16 cellular contexts compared by ENCODE assay signal in the genomic region with DNA sequence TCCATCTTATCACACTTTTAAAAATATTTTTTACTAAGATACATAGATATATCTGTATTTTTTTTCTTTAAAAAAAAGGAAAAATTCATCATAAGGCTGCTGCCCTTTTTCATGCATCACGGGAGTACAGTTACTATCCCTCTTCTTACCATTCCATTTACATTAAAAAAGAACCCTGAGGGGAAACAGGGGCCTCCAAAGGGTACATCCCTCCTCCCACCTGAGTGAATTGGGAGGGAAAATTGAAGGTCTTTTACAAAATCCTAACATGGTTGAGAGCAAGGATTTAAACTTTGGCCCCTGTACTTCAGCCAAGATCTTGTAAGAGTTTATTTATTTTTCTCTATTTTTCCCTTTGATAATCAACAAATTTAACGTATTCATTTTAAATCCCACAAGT.
DNase-seq lines count a peak whose midpoint lies in the region; ATAC-seq and TF ChIP-seq lines count a peak whose summit lies in the region.
"Had no signal": no experiment of that assay in that cellular context is flagged by ENCODE, and none has a peak within 500 bp of the region (broad histone marks: within the 10 kb centered on the region; RNA-seq: fewer than 3 reads in every experiment).

No MANE protein-coding gene starts in this region.

- 45% methylated on average over 2 of the region's 2 CpGs for WGBS in smooth muscle cell (ENCODE audit: low lambda C conversion rate)

- H3K9me3 ChIP-seq in smooth muscle cell (replicated peaks; ENCODE audit: low read depth) = no peaks in the 10 kb centered on the region
- H3K9me3 ChIP-seq: A549, BE2C had no signal

- peak; percentile 44 for ATAC-seq in WTC11
- ATAC-seq in HG03571 (IDR thresholded peaks at IDR 0.05; ENCODE audit: unreplicated experiment) = no peak
- ATAC-seq in GM19463 (IDR thresholded peaks at IDR 0.05; ENCODE audit: unreplicated experiment) = no peak
- ATAC-seq: A549; CD8-positive, alpha-beta T cell had no signal

- no peak overlapping the region for H3K4me3 ChIP-seq in H7 (ENCODE audit: insufficient read depth, low read depth, low read length)
- H3K4me3 ChIP-seq in smooth muscle cell = no peak overlapping the region
- H3K4me3 ChIP-seq in coronary artery = no peak overlapping the region
- H3K4me3 ChIP-seq: A549 had no signal

- H3K27me3 Mint-ChIP-seq in WTC11 (ENCODE audit: low read depth) = no peaks in the 10 kb centered on the region

- CTCF ChIA-PET in WTC11 (lab: Charles Lee) = interaction anchor here (1.1 kb wide), 1 partner anchor 23 kb away, joined by 5 read pairs; no protein-coding TSS in a partner anchor

- H3K79me2 ChIP-seq in smooth muscle cell (ENCODE audit: low read depth) = no peaks in the 10 kb centered on the region

- H3K27me3 ChIP-seq in H7 (ENCODE audit: control insufficient read depth, insufficient read depth, low read length) (no peaks in the 10 kb centered on the region), smooth muscle cell (ENCODE audit: low read depth) (no peaks in the 10 kb centered on the region)
- H3K27me3 ChIP-seq: BE2C had no signal

- POLR2A ChIA-PET in WTC11 (lab: Charles Lee) = no interaction called here

- H3K4me1 Mint-ChIP-seq in WTC11 = peaks cover 82% of the 10 kb centered on the region

- H3K9ac ChIP-seq in smooth muscle cell (ENCODE audit: low read depth) = no peak overlapping the region

- DNase-seq in H7 = peak; percentile 61
- no peak for DNase-seq in WTC11 (ENCODE audit: low spot score)
- peak; percentile 56 for DNase-seq in iPS-NIHi11 (ENCODE audit: low spot score)
- DNase-seq in smooth muscle cell (lab: John Stamatoyannopoulos, UW; ENCODE audit: unreplicated experiment) = no peak
- DNase-seq in coronary artery (ENCODE audit: low spot score) = no peak
- DNase-seq: BE2C; CD8-positive, alpha-beta T cell; COR-L47; DMS153; DMS79 treated with DMSO at 0.1 percent for 48 hours; EL; GDM1 had no signal

- H3K36me3 Mint-ChIP-seq in WTC11 = peaks cover 6% of the 10 kb centered on the region
- H3K36me3 Mint-ChIP-seq: CD8-positive, alpha-beta T cell had no signal

- no peaks in the 10 kb centered on the region for H4K20me1 ChIP-seq in smooth muscle cell (ENCODE audit: low read depth)

- H3K4me3 Mint-ChIP-seq in WTC11 = peak overlapping the region; percentile 58
- H3K4me3 Mint-ChIP-seq: CD8-positive, alpha-beta T cell had no signal

- H3K4me2 ChIP-seq in smooth muscle cell = peak overlapping the region; percentile 58
- H3K4me2 ChIP-seq: A549 had no signal

- no peak overlapping the region for H2AFZ ChIP-seq in smooth muscle cell (ENCODE audit: low read depth)

- peaks cover 3% of the 10 kb centered on the region for H3F3A ChIP-seq in smooth muscle cell (ENCODE audit: low read depth)

- peak overlapping the region; percentile 96 for H3K27ac Mint-ChIP-seq in WTC11
- H3K27ac Mint-ChIP-seq: CD8-positive, alpha-beta T cell had no signal

- H3K27ac ChIP-seq in smooth muscle cell (ENCODE audit: low read depth) = no peak overlapping the region
- no peak overlapping the region for H3K27ac ChIP-seq in coronary artery
- H3K27ac ChIP-seq: A549, C4-2B had no signal

- H3K9me3 Mint-ChIP-seq in WTC11 = peaks cover 6% of the 10 kb centered on the region; the same call in 1 of the 2 replicates
- H3K9me3 Mint-ChIP-seq: CD8-positive, alpha-beta T cell had no signal

- TF ChIP-seq CTCF in WTC11 (IDR thresholded peaks at IDR 0.05) (no peak), smooth muscle cell (IDR thresholded peaks at IDR 0.05; ENCODE audit: borderline replicate concordance, insufficient read depth, poor library complexity, severe bottlenecking) (no peak), coronary artery (IDR thresholded peaks at IDR 0.05) (no peak)

- H3K4me1 ChIP-seq in smooth muscle cell (ENCODE audit: low read depth) = peaks cover 34% of the 10 kb centered on the region
- H3K4me1 ChIP-seq: A549, BE2C had no signal

- H3K36me3 ChIP-seq in H7 (replicated peaks; ENCODE audit: control insufficient read depth, insufficient read depth, low read length) (no peaks in the 10 kb centered on the region), smooth muscle cell (ENCODE audit: low read depth) (no peaks in the 10 kb centered on the region)
- H3K36me3 ChIP-seq: BE2C had no signal

TF ChIP-seq in WTC11, 78 proteins besides CTCF, POLR2A, EP300 and RAD21:
- TF ChIP-seq, protein P1, sequence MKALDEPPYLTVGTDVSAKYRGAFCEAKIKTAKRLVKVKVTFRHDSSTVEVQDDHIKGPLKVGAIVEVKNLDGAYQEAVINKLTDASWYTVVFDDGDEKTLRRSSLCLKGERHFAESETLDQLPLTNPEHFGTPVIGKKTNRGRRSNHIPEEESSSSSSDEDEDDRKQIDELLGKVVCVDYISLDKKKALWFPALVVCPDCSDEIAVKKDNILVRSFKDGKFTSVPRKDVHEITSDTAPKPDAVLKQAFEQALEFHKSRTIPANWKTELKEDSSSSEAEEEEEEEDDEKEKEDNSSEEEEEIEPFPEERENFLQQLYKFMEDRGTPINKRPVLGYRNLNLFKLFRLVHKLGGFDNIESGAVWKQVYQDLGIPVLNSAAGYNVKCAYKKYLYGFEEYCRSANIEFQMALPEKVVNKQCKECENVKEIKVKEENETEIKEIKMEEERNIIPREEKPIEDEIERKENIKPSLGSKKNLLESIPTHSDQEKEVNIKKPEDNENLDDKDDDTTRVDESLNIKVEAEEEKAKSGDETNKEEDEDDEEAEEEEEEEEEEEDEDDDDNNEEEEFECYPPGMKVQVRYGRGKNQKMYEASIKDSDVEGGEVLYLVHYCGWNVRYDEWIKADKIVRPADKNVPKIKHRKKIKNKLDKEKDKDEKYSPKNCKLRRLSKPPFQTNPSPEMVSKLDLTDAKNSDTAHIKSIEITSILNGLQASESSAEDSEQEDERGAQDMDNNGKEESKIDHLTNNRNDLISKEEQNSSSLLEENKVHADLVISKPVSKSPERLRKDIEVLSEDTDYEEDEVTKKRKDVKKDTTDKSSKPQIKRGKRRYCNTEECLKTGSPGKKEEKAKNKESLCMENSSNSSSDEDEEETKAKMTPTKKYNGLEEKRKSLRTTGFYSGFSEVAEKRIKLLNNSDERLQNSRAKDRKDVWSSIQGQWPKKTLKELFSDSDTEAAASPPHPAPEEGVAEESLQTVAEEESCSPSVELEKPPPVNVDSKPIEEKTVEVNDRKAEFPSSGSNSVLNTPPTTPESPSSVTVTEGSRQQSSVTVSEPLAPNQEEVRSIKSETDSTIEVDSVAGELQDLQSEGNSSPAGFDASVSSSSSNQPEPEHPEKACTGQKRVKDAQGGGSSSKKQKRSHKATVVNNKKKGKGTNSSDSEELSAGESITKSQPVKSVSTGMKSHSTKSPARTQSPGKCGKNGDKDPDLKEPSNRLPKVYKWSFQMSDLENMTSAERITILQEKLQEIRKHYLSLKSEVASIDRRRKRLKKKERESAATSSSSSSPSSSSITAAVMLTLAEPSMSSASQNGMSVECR (CRISPR knock-in tag; IDR thresholded peaks at IDR 0.05; ENCODE audit: borderline replicate concordance) = no peak
- no peak for TF ChIP-seq NFATC4 (CRISPR knock-in tag; IDR thresholded peaks at IDR 0.05)
- no peak for TF ChIP-seq NFE2L1 (CRISPR knock-in tag; IDR thresholded peaks at IDR 0.05)
- TF ChIP-seq, protein P2, sequence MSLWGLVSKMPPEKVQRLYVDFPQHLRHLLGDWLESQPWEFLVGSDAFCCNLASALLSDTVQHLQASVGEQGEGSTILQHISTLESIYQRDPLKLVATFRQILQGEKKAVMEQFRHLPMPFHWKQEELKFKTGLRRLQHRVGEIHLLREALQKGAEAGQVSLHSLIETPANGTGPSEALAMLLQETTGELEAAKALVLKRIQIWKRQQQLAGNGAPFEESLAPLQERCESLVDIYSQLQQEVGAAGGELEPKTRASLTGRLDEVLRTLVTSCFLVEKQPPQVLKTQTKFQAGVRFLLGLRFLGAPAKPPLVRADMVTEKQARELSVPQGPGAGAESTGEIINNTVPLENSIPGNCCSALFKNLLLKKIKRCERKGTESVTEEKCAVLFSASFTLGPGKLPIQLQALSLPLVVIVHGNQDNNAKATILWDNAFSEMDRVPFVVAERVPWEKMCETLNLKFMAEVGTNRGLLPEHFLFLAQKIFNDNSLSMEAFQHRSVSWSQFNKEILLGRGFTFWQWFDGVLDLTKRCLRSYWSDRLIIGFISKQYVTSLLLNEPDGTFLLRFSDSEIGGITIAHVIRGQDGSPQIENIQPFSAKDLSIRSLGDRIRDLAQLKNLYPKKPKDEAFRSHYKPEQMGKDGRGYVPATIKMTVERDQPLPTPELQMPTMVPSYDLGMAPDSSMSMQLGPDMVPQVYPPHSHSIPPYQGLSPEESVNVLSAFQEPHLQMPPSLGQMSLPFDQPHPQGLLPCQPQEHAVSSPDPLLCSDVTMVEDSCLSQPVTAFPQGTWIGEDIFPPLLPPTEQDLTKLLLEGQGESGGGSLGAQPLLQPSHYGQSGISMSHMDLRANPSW (CRISPR knock-in tag; conservative IDR thresholded peaks at IDR 0.05; ENCODE audit: low read depth) = no peak
- TF ChIP-seq GRHL2 (CRISPR knock-in tag; IDR thresholded peaks at IDR 0.05; ENCODE audit: insufficient replicate concordance, severe bottlenecking) = no peak
- TF ChIP-seq IRF2 (CRISPR knock-in tag; IDR thresholded peaks at IDR 0.05; ENCODE audit: borderline replicate concordance, low read depth) = no peak
- no peak for TF ChIP-seq ZNF671 (CRISPR knock-in tag; IDR thresholded peaks at IDR 0.05)
- TF ChIP-seq ATF1 (CRISPR knock-in tag; IDR thresholded peaks at IDR 0.05) = no peak
- no peak for TF ChIP-seq SP1 (CRISPR knock-in tag; conservative IDR thresholded peaks at IDR 0.05)
- TF ChIP-seq ESRRA (CRISPR knock-in tag; IDR thresholded peaks at IDR 0.05; ENCODE audit: borderline replicate concordance) = no peak
- TF ChIP-seq, protein P3, sequence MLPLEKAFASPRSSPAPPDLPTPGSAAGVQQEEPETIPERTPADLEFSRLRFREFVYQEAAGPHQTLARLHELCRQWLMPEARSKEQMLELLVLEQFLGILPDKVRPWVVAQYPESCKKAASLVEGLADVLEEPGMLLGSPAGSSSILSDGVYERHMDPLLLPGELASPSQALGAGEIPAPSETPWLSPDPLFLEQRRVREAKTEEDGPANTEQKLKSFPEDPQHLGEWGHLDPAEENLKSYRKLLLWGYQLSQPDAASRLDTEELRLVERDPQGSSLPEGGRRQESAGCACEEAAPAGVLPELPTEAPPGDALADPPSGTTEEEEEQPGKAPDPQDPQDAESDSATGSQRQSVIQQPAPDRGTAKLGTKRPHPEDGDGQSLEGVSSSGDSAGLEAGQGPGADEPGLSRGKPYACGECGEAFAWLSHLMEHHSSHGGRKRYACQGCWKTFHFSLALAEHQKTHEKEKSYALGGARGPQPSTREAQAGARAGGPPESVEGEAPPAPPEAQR (CRISPR knock-in tag; IDR thresholded peaks at IDR 0.05) = no peak

Comparison
In these comparisons a context has a peak if more than half of its experiments do, and no peak if none do; other contexts are left out.
1. DNase-seq: peak in H7 (single experiment) and iPS-NIHi11 (single experiment); none in WTC11 (single experiment), smooth muscle cell (single experiment) and coronary artery (single experiment).